ENCODE assay signal across 34 cellular contexts in genomic region chr1:1228187-1228586, GRCh38. TPM values are rescaled to one million over a fixed set of nuclear protein-coding genes. Genes with fewer than 3 reads are reported as not detected.
"Had no signal": no experiment of that assay in that cellular context is flagged by ENCODE, and none has a peak within 500 bp of the region (broad histone marks: within the 10 kb centered on the region; RNA-seq: fewer than 3 reads in every experiment).

No MANE protein-coding gene starts in this region.

- H3K9me3 ChIP-seq: adrenal gland, body of pancreas, breast epithelium had no signal

- DNase-seq: activated B cell treated with CpG ODN at 0.5 μM for 24 hours; activated CD4-positive, alpha-beta memory T cell treated with anti-CD3 and anti-CD28 coated beads for 36 hours; activated CD4-positive, alpha-beta T cell treated with anti-CD3 and anti-CD28 coated beads for 4 hours; activated CD4-positive, alpha-beta T cell treated with anti-CD3 and anti-CD28 coated beads, Interleukin-2, amount 10 ng/mL, durations not matched to agents 24 days and 14 days; activated CD4-positive, alpha-beta T cell treated with anti-CD3 and anti-CD28 coated beads, Interleukin-2, amount 50 U/mL, for 1 hour; activated CD4-positive, alpha-beta T cell treated with anti-CD3 and anti-CD28 coated beads, Interleukin-2, amount 50 U/mL, for 4 hours; activated CD4-positive, CD25-positive, alpha-beta regulatory T cell treated with anti-CD3 and anti-CD28 coated beads, Interleukin-2, amount 50 U/mL, for 72 hours; activated CD8-positive, alpha-beta memory T cell treated with anti-CD3 and anti-CD28 coated beads, Interleukin-2, amount 50 U/mL, for 4 hours; activated CD8-positive, alpha-beta T cell treated with anti-CD3 and anti-CD28 coated beads for 36 hours; activated effector memory CD4-positive, alpha-beta T cell treated with anti-CD3 and anti-CD28 coated beads, Interleukin-2, amount 50 U/mL, for 16 hours; activated gamma-delta T cell treated with Interleukin-2 at 50 U/mL for 16 hours; activated naive CD4-positive, alpha-beta T cell; activated naive CD4-positive, alpha-beta T cell treated with anti-CD3 and anti-CD28 coated beads for 36 hours; activated naive CD4-positive, alpha-beta T cell treated with anti-CD3 and anti-CD28 coated beads, Interleukin-2, amount 50 U/mL, for 16 hours; activated naive CD8-positive, alpha-beta T cell treated with anti-CD3 and anti-CD28 coated beads for 36 hours; activated T-cell treated with anti-CD3 and anti-CD28 coated beads for 4 hours; activated T-cell treated with anti-CD3 and anti-CD28 coated beads, Interleukin-2, amount 50 U/mL, for 4 hours; activated T-cell treated with anti-CD3 and anti-CD28 coated beads, Interleukin-2, amount 50 U/mL, for 72 hours; adrenal gland; amniotic stem cell; aorta; body of pancreas; brain microvascular endothelial cell; central memory CD4-positive, alpha-beta T cell; T-helper 2 cell; T-helper 9 cell had no signal

- H3K27me3 ChIP-seq: adrenal gland, body of pancreas, brain microvascular endothelial cell, breast epithelium had no signal

- ATAC-seq: activated CD8-positive, alpha-beta T cell treated with anti-CD3 and anti-CD28 coated beads for 36 hours; activated naive CD4-positive, alpha-beta T cell treated with anti-CD3 and anti-CD28 coated beads, Interleukin-2, amount 50 U/mL, for 72 hours; activated T-cell treated with anti-CD3 and anti-CD28 coated beads, Interleukin-2, amount 50 U/mL, for 4 hours; activated T-cell treated with anti-CD3 and anti-CD28 coated beads, Interleukin-2, amount 50 U/mL, for 72 hours; activated T-helper 17 cell treated with anti-CD3 and anti-CD28 coated beads, Interleukin-2, amount 50 U/mL, for 72 hours; body of pancreas had no signal

- H3K4me3 ChIP-seq: adrenal gland, body of pancreas, breast epithelium had no signal

- H3K27ac ChIP-seq: adrenal gland, body of pancreas, brain microvascular endothelial cell, breast epithelium, VCaP had no signal

- FAIRE-seq: astrocyte, colon, TTC549 had no signal

RNA-seq across cellular contexts. Expression of gene TNFRSF4, which starts 14.2 kb away (rescaled TPM):
- total RNA-seq: cerebellum had no signal

RNA-seq across cellular contexts. Expression of gene C1QTNF12, which starts 18.3 kb away (rescaled TPM):
- total RNA-seq: body of pancreas had no signal

RNA-seq across cellular contexts. Expression of gene TNFRSF18, which starts 21.8 kb away (rescaled TPM):
- total RNA-seq: body of pancreas, cerebellum had no signal
